Comparison of ENCODE assay signal across 1 cellular context in genomic region chr1:43286115-43286514, GRCh38.
TF ChIP-seq lines count a peak whose summit lies in the region.

No MANE protein-coding gene starts in this region.

TF ChIP-seq in HepG2, 621 proteins besides CTCF, POLR2A, EP300 and RAD21:
- TF ChIP-seq ZNF337 (CRISPR knock-in tag; IDR thresholded peaks at IDR 0.05; ENCODE audit: borderline replicate concordance, low read depth) (no peak), MAZ (IDR thresholded peaks at IDR 0.05; ENCODE audit: borderline replicate concordance, low read depth, low read length) (no peak), MAZ (CRISPR knock-in tag; IDR thresholded peaks at IDR 0.05; ENCODE audit: low read depth) (0 out of 2 replicates have a peak, but pooled peaks have one; percentile 42), CC2D1A (CRISPR knock-in tag; IDR thresholded peaks at IDR 0.05) (0 out of 2 replicates have a peak, but pooled peaks have one; percentile 74), ZFP91 (CRISPR knock-in tag; IDR thresholded peaks at IDR 0.05; ENCODE audit: borderline replicate concordance) (0 out of 2 replicates have a peak, but pooled peaks have one; percentile 35), ZNF263 (CRISPR knock-in tag; IDR thresholded peaks at IDR 0.05) (peak; percentile 84), ZNF280B (CRISPR knock-in tag; IDR thresholded peaks at IDR 0.05; ENCODE audit: borderline replicate concordance) (peak; percentile 46; the same call in 1 of the 2 replicates), RARA (CRISPR knock-in tag; IDR thresholded peaks at IDR 0.05) (no peak), HNRNPH1 (optimal IDR thresholded peaks at IDR 0.05; ENCODE audit: low read depth, low read length) (no peak), ZNF33B (CRISPR knock-in tag; IDR thresholded peaks at IDR 0.05) (0 out of 2 replicates have a peak, but pooled peaks have one; percentile 10), ZSCAN25 (CRISPR knock-in tag; IDR thresholded peaks at IDR 0.05) (0 out of 2 replicates have a peak, but pooled peaks have one; percentile 1), SALL2 (CRISPR knock-in tag; IDR thresholded peaks at IDR 0.05) (no peak), ZNF772 (CRISPR knock-in tag; IDR thresholded peaks at IDR 0.05) (0 out of 2 replicates have a peak, but pooled peaks have one; percentile 1)
- TF ChIP-seq, protein P1, sequence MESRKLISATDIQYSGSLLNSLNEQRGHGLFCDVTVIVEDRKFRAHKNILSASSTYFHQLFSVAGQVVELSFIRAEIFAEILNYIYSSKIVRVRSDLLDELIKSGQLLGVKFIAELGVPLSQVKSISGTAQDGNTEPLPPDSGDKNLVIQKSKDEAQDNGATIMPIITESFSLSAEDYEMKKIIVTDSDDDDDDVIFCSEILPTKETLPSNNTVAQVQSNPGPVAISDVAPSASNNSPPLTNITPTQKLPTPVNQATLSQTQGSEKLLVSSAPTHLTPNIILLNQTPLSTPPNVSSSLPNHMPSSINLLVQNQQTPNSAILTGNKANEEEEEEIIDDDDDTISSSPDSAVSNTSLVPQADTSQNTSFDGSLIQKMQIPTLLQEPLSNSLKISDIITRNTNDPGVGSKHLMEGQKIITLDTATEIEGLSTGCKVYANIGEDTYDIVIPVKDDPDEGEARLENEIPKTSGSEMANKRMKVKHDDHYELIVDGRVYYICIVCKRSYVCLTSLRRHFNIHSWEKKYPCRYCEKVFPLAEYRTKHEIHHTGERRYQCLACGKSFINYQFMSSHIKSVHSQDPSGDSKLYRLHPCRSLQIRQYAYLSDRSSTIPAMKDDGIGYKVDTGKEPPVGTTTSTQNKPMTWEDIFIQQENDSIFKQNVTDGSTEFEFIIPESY (CRISPR knock-in tag; IDR thresholded peaks at IDR 0.05): peak; percentile 56
